19 cellular contexts compared by ENCODE assay signal in genomic region chr10:121516071-121516470, GRCh38.
DNase-seq lines count a peak whose midpoint lies in the region; ATAC-seq and TF ChIP-seq lines count a peak whose summit lies in the region.
"Had no signal": no experiment of that assay in that cellular context is flagged by ENCODE, and none has a peak within 500 bp of the region (broad histone marks: within the 10 kb centered on the region; RNA-seq: fewer than 3 reads in every experiment).

No MANE protein-coding gene starts in this region.

- H3K4me3 Mint-ChIP-seq in WTC11 = no peak overlapping the region
- peak overlapping the region; percentile 2 for H3K4me3 Mint-ChIP-seq in stimulated activated effector memory CD8-positive, alpha-beta T cell treated with anti-CD3 and anti-CD28 coated beads, Interleukin-12 subunit alpha, Interleukin-12 subunit beta, amount 100 ng/mL, for 72 hours
- H3K4me3 Mint-ChIP-seq in CD8-positive, alpha-beta T cell = no peak overlapping the region
- H3K4me3 Mint-ChIP-seq: B cell had no signal

- H3K4me1 ChIP-seq in CD8-positive, alpha-beta T cell (ENCODE audit: insufficient read depth, low read length) = no peaks in the 10 kb centered on the region
- H3K4me1 ChIP-seq: Peyer's patch had no signal

- CTCF ChIA-PET in WTC11 (lab: Charles Lee) = interaction anchor here (0.9 kb wide), 1 partner anchor 80 kb away, joined by 3 read pairs; no protein-coding TSS in a partner anchor
- CTCF ChIA-PET in CD8-positive, alpha-beta T cell (lab: Charles Lee) = no interaction called here

- no peaks in the 10 kb centered on the region for H3K27me3 ChIP-seq in CD8-positive, alpha-beta T cell (ENCODE audit: insufficient read depth, low read length)
- H3K27me3 ChIP-seq: Peyer's patch had no signal

- H3K27me3 Mint-ChIP-seq in WTC11 (ENCODE audit: low read depth) = no peaks in the 10 kb centered on the region
- H3K27me3 Mint-ChIP-seq in CD8-positive, alpha-beta T cell (ENCODE audit: low read depth) = no peaks in the 10 kb centered on the region
- H3K27me3 Mint-ChIP-seq: B cell had no signal

- ATAC-seq in GM18511 (IDR thresholded peaks at IDR 0.05; ENCODE audit: unreplicated experiment) (peak; percentile 22), HG03159 (IDR thresholded peaks at IDR 0.05; ENCODE audit: unreplicated experiment) (peak; percentile 9), WTC11 (no peak)
- no peak for ATAC-seq in stimulated activated effector memory CD8-positive, alpha-beta T cell treated with anti-CD3 and anti-CD28 coated beads, Interleukin-12 subunit alpha, Interleukin-12 subunit beta, amount 100 ng/mL, for 72 hours
- ATAC-seq in CD8-positive, alpha-beta T cell = no peak
- ATAC-seq: K562, SK-N-SH treated with all-trans-retinoic acid at 6 μM for 48 hours had no signal

- H3K36me3 Mint-ChIP-seq in WTC11 = peaks cover 84% of the 10 kb centered on the region
- no peaks in the 10 kb centered on the region for H3K36me3 Mint-ChIP-seq in stimulated activated effector memory CD8-positive, alpha-beta T cell treated with anti-CD3 and anti-CD28 coated beads, Interleukin-12 subunit alpha, Interleukin-12 subunit beta, amount 100 ng/mL, for 72 hours
- no peaks in the 10 kb centered on the region for H3K36me3 Mint-ChIP-seq in CD8-positive, alpha-beta T cell

- POLR2A ChIA-PET in WTC11 (lab: Charles Lee) = no interaction called here
- POLR2A ChIA-PET in CD8-positive, alpha-beta T cell (lab: Charles Lee) = no interaction called here

- H3K36me3 ChIP-seq in CD8-positive, alpha-beta T cell (ENCODE audit: insufficient read depth, low read length) = no peaks in the 10 kb centered on the region
- H3K36me3 ChIP-seq: Peyer's patch had no signal

- peak overlapping the region; percentile 43 for H3K27ac Mint-ChIP-seq in WTC11
- H3K27ac Mint-ChIP-seq in stimulated activated effector memory CD8-positive, alpha-beta T cell treated with anti-CD3 and anti-CD28 coated beads, Interleukin-12 subunit alpha, Interleukin-12 subunit beta, amount 100 ng/mL, for 72 hours = no peak overlapping the region
- no peak overlapping the region for H3K27ac Mint-ChIP-seq in CD8-positive, alpha-beta T cell
- H3K27ac Mint-ChIP-seq: B cell had no signal

- H3K4me1 Mint-ChIP-seq in WTC11 = peaks cover 57% of the 10 kb centered on the region
- H3K4me1 Mint-ChIP-seq in stimulated activated effector memory CD8-positive, alpha-beta T cell treated with anti-CD3 and anti-CD28 coated beads, Interleukin-12 subunit alpha, Interleukin-12 subunit beta, amount 100 ng/mL, for 72 hours = no peaks in the 10 kb centered on the region
- H3K4me1 Mint-ChIP-seq in CD8-positive, alpha-beta T cell (ENCODE audit: low read depth) = no peaks in the 10 kb centered on the region
- H3K4me1 Mint-ChIP-seq: B cell had no signal

- no peak overlapping the region for H3K4me3 ChIP-seq in CD8-positive, alpha-beta T cell (ENCODE audit: low read depth, low read length)
- H3K4me3 ChIP-seq: HAP-1, K562, Peyer's patch had no signal

- intact Hi-C loops in CD8-positive, alpha-beta T cell (cut with DNase I, micrococcal nuclease) = no loop called here

- no peak overlapping the region for H3K27ac ChIP-seq in CD8-positive, alpha-beta T cell (ENCODE audit: low read depth, low read length)
- H3K27ac ChIP-seq: HL-60, Peyer's patch had no signal

- no peaks in the 10 kb centered on the region for H3K9me3 Mint-ChIP-seq in WTC11
- no peaks in the 10 kb centered on the region for H3K9me3 Mint-ChIP-seq in stimulated activated effector memory CD8-positive, alpha-beta T cell treated with anti-CD3 and anti-CD28 coated beads, Interleukin-12 subunit alpha, Interleukin-12 subunit beta, amount 100 ng/mL, for 72 hours
- H3K9me3 Mint-ChIP-seq in CD8-positive, alpha-beta T cell = no peaks in the 10 kb centered on the region

- no peaks in the 10 kb centered on the region for H3K9me3 ChIP-seq in CD8-positive, alpha-beta T cell (ENCODE audit: low read length)
- H3K9me3 ChIP-seq: HAP-1, Peyer's patch had no signal

- TF ChIP-seq CTCF in WTC11 (IDR thresholded peaks at IDR 0.05) = no peak
- TF ChIP-seq CTCF in CD8-positive, alpha-beta T cell (IDR thresholded peaks at IDR 0.05) = no peak

- DNase-seq in WTC11 (ENCODE audit: low spot score) (no peak), SW 1271 (lab: John Stamatoyannopoulos, UW) (no peak)
- DNase-seq in stimulated activated effector memory CD8-positive, alpha-beta T cell treated with anti-CD3 and anti-CD28 coated beads, Interleukin-12 subunit alpha, Interleukin-12 subunit beta, amount 100 ng/mL, for 72 hours (ENCODE audit: low spot score in 2 of 2) = no peak
- no peak for DNase-seq in activated effector memory CD4-positive, alpha-beta T cell treated with anti-CD3 and anti-CD28 coated beads, Interleukin-2, amount 50 U/mL, for 16 hours
- no peak for DNase-seq in CD8-positive, alpha-beta T cell
- DNase-seq: COR-L47, DMS153, EL, NCI-H1092, NCI-H1694 treated with DMSO at 0.1 percent for 48 hours, Peyer's patch, SHP77 had no signal

TF ChIP-seq in WTC11, 78 proteins besides CTCF, POLR2A, EP300 and RAD21 (continues in another document):
- TF ChIP-seq ZNF425 (CRISPR knock-in tag; conservative IDR thresholded peaks at IDR 0.05) = no peak
- no peak for TF ChIP-seq ZNF532 (CRISPR knock-in tag; IDR thresholded peaks at IDR 0.05; ENCODE audit: borderline replicate concordance)
- TF ChIP-seq ATF6 (CRISPR knock-in tag; IDR thresholded peaks at IDR 0.05) = no peak
- no peak for TF ChIP-seq ESRRA (CRISPR knock-in tag; IDR thresholded peaks at IDR 0.05; ENCODE audit: borderline replicate concordance)
- TF ChIP-seq ATF1 (CRISPR knock-in tag; IDR thresholded peaks at IDR 0.05) = no peak
- TF ChIP-seq ZNF232 (CRISPR knock-in tag; IDR thresholded peaks at IDR 0.05) = no peak

Comparison
In these comparisons a context has a peak if more than half of its experiments do, and no peak if none do; other contexts are left out.
1. ATAC-seq: peak in GM18511 (single experiment) and HG03159 (single experiment); none in WTC11 (single experiment), stimulated activated effector memory CD8-positive, alpha-beta T cell treated with anti-CD3 and anti-CD28 coated beads, Interleukin-12 subunit alpha, Interleukin-12 subunit beta, amount 100 ng/mL, for 72 hours (single experiment) and CD8-positive, alpha-beta T cell (single experiment).